1 cellular context compared by ENCODE assay signal in genomic region chr1:27981146-27981545, GRCh38.
A peak's percentile ranks its signal among the peaks of the same experiment; 100 is the strongest.
TF ChIP-seq lines count a peak whose summit lies in the region.

No MANE protein-coding gene starts in this region.

TF ChIP-seq in HEK293, 187 proteins besides CTCF, POLR2A, EP300 and RAD21 (continued from another document):
- TF ChIP-seq ZFP37 (tag by site-specific recombination; IDR thresholded peaks at IDR 0.05), result no peak
- 0 out of 2 replicates have a peak, but pooled peaks have one; percentile 33 for TF ChIP-seq ZNF660 (tag by site-specific recombination; IDR thresholded peaks at IDR 0.05)
- TF ChIP-seq, protein P1, sequence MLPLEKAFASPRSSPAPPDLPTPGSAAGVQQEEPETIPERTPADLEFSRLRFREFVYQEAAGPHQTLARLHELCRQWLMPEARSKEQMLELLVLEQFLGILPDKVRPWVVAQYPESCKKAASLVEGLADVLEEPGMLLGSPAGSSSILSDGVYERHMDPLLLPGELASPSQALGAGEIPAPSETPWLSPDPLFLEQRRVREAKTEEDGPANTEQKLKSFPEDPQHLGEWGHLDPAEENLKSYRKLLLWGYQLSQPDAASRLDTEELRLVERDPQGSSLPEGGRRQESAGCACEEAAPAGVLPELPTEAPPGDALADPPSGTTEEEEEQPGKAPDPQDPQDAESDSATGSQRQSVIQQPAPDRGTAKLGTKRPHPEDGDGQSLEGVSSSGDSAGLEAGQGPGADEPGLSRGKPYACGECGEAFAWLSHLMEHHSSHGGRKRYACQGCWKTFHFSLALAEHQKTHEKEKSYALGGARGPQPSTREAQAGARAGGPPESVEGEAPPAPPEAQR (tag by site-specific recombination; IDR thresholded peaks at IDR 0.05), result no peak
- TF ChIP-seq, protein P2, sequence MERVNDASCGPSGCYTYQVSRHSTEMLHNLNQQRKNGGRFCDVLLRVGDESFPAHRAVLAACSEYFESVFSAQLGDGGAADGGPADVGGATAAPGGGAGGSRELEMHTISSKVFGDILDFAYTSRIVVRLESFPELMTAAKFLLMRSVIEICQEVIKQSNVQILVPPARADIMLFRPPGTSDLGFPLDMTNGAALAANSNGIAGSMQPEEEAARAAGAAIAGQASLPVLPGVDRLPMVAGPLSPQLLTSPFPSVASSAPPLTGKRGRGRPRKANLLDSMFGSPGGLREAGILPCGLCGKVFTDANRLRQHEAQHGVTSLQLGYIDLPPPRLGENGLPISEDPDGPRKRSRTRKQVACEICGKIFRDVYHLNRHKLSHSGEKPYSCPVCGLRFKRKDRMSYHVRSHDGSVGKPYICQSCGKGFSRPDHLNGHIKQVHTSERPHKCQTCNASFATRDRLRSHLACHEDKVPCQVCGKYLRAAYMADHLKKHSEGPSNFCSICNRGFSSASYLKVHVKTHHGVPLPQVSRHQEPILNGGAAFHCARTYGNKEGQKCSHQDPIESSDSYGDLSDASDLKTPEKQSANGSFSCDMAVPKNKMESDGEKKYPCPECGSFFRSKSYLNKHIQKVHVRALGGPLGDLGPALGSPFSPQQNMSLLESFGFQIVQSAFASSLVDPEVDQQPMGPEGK (tag by site-specific recombination; IDR thresholded peaks at IDR 0.05), result no peak
- TF ChIP-seq REST (tag by site-specific recombination; IDR thresholded peaks at IDR 0.05), result no peak
- peak; percentile 40 for TF ChIP-seq GLIS1 (tag by site-specific recombination; IDR thresholded peaks at IDR 0.05)
- peak; percentile 63; the same call in 1 of the 2 replicates for TF ChIP-seq ZSCAN30 (tag by site-specific recombination; IDR thresholded peaks at IDR 0.05)
- TF ChIP-seq ZNF654 (tag by site-specific recombination; IDR thresholded peaks at IDR 0.05; ENCODE audit: low read depth), result no peak
- TF ChIP-seq ZNF514 (tag by site-specific recombination; IDR thresholded peaks at IDR 0.05), result no peak
- TF ChIP-seq ZNF138 (tag by site-specific recombination; IDR thresholded peaks at IDR 0.05; ENCODE audit: borderline replicate concordance), result no peak
- no peak for TF ChIP-seq ELK4 (IDR thresholded peaks at IDR 0.05; ENCODE audit: borderline replicate concordance, low read depth, low read length)
- TF ChIP-seq ZFP69B (tag by site-specific recombination; IDR thresholded peaks at IDR 0.05), result no peak
- peak; percentile 75 for TF ChIP-seq ZBTB17 (tag by site-specific recombination; IDR thresholded peaks at IDR 0.05)
- no peak for TF ChIP-seq ZNF223 (tag by site-specific recombination; IDR thresholded peaks at IDR 0.05)
- no peak for TF ChIP-seq ZNF211 (tag by site-specific recombination; IDR thresholded peaks at IDR 0.05; ENCODE audit: low read depth)
- TF ChIP-seq ZNF664 (tag by site-specific recombination; IDR thresholded peaks at IDR 0.05), result no peak
- TF ChIP-seq ZNF157 (tag by site-specific recombination; IDR thresholded peaks at IDR 0.05), result no peak
- TF ChIP-seq ZBTB26 (tag by site-specific recombination; optimal IDR thresholded peaks at IDR 0.05), result no peak
- TF ChIP-seq ZNF280D (tag by site-specific recombination; IDR thresholded peaks at IDR 0.05), result no peak
- no peak for TF ChIP-seq ZNF580 (tag by site-specific recombination; IDR thresholded peaks at IDR 0.05)
- no peak for TF ChIP-seq KLF9 (tag by site-specific recombination; IDR thresholded peaks at IDR 0.05; ENCODE audit: low read depth)
- TF ChIP-seq ZNF10 (tag by site-specific recombination; IDR thresholded peaks at IDR 0.05), result 0 out of 2 replicates have a peak, but pooled peaks have one; percentile 49
- TF ChIP-seq ZNF561 (tag by site-specific recombination; IDR thresholded peaks at IDR 0.05; ENCODE audit: borderline replicate concordance), result no peak
- TF ChIP-seq ZNF596 (tag by site-specific recombination; IDR thresholded peaks at IDR 0.05), result no peak
- no peak for TF ChIP-seq HIC1 (tag by site-specific recombination; IDR thresholded peaks at IDR 0.05)
- no peak for TF ChIP-seq KLF16 (tag by site-specific recombination; IDR thresholded peaks at IDR 0.05)
- TF ChIP-seq, protein P3, sequence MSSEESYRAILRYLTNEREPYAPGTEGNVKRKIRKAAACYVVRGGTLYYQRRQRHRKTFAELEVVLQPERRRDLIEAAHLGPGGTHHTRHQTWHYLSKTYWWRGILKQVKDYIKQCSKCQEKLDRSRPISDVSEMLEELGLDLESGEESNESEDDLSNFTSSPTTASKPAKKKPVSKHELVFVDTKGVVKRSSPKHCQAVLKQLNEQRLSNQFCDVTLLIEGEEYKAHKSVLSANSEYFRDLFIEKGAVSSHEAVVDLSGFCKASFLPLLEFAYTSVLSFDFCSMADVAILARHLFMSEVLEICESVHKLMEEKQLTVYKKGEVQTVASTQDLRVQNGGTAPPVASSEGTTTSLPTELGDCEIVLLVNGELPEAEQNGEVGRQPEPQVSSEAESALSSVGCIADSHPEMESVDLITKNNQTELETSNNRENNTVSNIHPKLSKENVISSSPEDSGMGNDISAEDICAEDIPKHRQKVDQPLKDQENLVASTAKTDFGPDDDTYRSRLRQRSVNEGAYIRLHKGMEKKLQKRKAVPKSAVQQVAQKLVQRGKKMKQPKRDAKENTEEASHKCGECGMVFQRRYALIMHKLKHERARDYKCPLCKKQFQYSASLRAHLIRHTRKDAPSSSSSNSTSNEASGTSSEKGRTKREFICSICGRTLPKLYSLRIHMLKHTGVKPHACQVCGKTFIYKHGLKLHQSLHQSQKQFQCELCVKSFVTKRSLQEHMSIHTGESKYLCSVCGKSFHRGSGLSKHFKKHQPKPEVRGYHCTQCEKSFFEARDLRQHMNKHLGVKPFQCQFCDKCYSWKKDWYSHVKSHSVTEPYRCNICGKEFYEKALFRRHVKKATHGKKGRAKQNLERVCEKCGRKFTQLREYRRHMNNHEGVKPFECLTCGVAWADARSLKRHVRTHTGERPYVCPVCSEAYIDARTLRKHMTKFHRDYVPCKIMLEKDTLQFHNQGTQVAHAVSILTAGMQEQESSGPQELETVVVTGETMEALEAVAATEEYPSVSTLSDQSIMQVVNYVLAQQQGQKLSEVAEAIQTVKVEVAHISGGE (tag by site-specific recombination; conservative IDR thresholded peaks at IDR 0.05; ENCODE audit: low read depth), result no peak
- TF ChIP-seq ZNF629 (tag by site-specific recombination; IDR thresholded peaks at IDR 0.05), result peak; percentile 45
- no peak for TF ChIP-seq MYNN (tag by site-specific recombination; IDR thresholded peaks at IDR 0.05; ENCODE audit: borderline replicate concordance)
- TF ChIP-seq ZNF701 (tag by site-specific recombination; IDR thresholded peaks at IDR 0.05), result no peak
